Comparison of ENCODE assay signal across 26 cellular contexts in the genomic region with DNA sequence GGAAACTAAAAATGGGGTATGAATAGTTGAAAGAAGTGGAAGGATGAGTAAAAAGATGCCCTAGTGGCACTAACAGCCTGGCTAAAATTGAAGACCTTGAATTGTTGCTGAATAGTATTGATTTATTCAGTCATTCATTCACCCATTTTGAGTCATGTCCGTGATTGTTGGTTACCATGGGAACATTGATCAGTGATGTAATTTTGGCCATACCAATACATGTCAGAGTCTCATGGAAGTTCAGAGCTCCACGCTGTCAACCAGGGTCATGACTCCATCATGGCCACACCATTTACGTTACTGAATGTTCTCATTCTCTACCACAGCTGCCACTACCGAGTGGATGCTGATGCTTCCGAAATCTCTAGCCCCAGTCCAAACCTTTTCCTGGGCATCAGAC.
DNase-seq lines count a peak whose midpoint lies in the region; ATAC-seq, FAIRE-seq and TF ChIP-seq lines count a peak whose summit lies in the region.
"Had no signal": no experiment of that assay in that cellular context is flagged by ENCODE, and none has a peak within 500 bp of the region (broad histone marks: within the 10 kb centered on the region; RNA-seq: fewer than 3 reads in every experiment).

No MANE protein-coding gene starts in this region.

- WGBS in HepG2 (ENCODE audit: low lambda C conversion rate), result 75% methylated on average over 5 of the region's 5 CpGs

- H3K27me3 ChIP-seq in right atrium auricular region (no peaks in the 10 kb centered on the region), HepG2 (ENCODE audit: control insufficient read depth in 1 of 2, insufficient read depth in 2 of 2, low read length in 2 of 2) (no peaks in the 10 kb centered on the region)
- H3K27me3 ChIP-seq: BLaER1 treated with 17β-estradiol and CSF1 and Interleukin-3, amounts not matched to agents 10 nM and 100 nM had no signal

- no peak overlapping the region for H3K9ac ChIP-seq in HepG2 (ENCODE audit: insufficient read depth, low read depth, low read length)
- H3K9ac ChIP-seq: BLaER1 treated with 17β-estradiol and CSF1 and Interleukin-3, amounts not matched to agents 10 nM and 100 nM had no signal

- FAIRE-seq in HepG2 (lab: Jason Lieb, UNC), result no peak
- FAIRE-seq: D721Med, GM12878, GM12892, GM18507 had no signal

- TF ChIP-seq RAD21 in HepG2 (CRISPR knock-in tag; IDR thresholded peaks at IDR 0.05), result no peak

- H3K4me3 ChIP-seq in right atrium auricular region (no peak overlapping the region), HepG2 (replicated peaks in 1 of 3; ENCODE audit: insufficient read depth in 1 of 3, low read depth in 2 of 3, low read length in 3 of 3) (no peak overlapping the region)
- H3K4me3 ChIP-seq: A549; BLaER1 treated with 17β-estradiol and CSF1 and Interleukin-3, amounts not matched to agents 10 nM and 100 nM; GM12878 had no signal

- BruUV-seq in HepG2 (replicated peaks; lab: Mats Ljungman, UMichigan), result no TSS peak

- TF ChIP-seq POLR2A in HepG2 (IDR thresholded peaks at IDR 0.05; ENCODE audit: insufficient read depth in 1 of 2, low read depth in 2 of 2, low read length in 2 of 2), result no peak

- H4K20me1 ChIP-seq in HepG2 (ENCODE audit: insufficient read depth, low read length), result no peaks in the 10 kb centered on the region
- H4K20me1 ChIP-seq: BLaER1 treated with 17β-estradiol and CSF1 and Interleukin-3, amounts not matched to agents 10 nM and 100 nM had no signal

- no peak overlapping the region for H3K27ac ChIP-seq in right atrium auricular region
- no peak overlapping the region for H3K27ac ChIP-seq in HepG2 (ENCODE audit: extremely low read length, insufficient read depth, low read length)
- H3K27ac ChIP-seq: 22Rv1; BLaER1 treated with 17β-estradiol and CSF1 and Interleukin-3, amounts not matched to agents 10 nM and 100 nM; C4-2B had no signal

- no peaks in the 10 kb centered on the region for H3K4me1 ChIP-seq in right atrium auricular region
- peaks cover 31% of the 10 kb centered on the region for H3K4me1 ChIP-seq in HepG2 (ENCODE audit: insufficient read depth, low read length)
- H3K4me1 ChIP-seq: BLaER1 treated with 17β-estradiol and CSF1 and Interleukin-3, amounts not matched to agents 10 nM and 100 nM had no signal

- TF ChIP-seq EP300 in HepG2 (IDR thresholded peaks at IDR 0.05; ENCODE audit: low read depth in 2 of 2, low read length in 2 of 2) (no peak), HepG2 (CRISPR knock-in tag; IDR thresholded peaks at IDR 0.05; ENCODE audit: borderline replicate concordance) (no peak)

- TF ChIP-seq CTCF in right atrium auricular region (IDR thresholded peaks at IDR 0.05) (no peak), HepG2 (CRISPR knock-in tag; IDR thresholded peaks at IDR 0.05) (no peak)

- in situ Hi-C loops in HepG2 (cut with HindIII; ENCODE audit: extremely low pct_ligation_motif_present, low pct_unique_long_range_greater_than_20kb), result no loop called here

- DNase-seq in right atrium auricular region (ENCODE audit: low spot score) (peak; percentile 28), Right ventricle myocardium inferior (ENCODE audit: missing footprints) (no peak), HepG2 (ENCODE audit: low spot score) (no peak), mucosa of gallbladder (ENCODE audit: low spot score) (peak; percentile 44), left lobe of liver (ENCODE audit: low spot score) (no peak), DMS 273 (lab: John Stamatoyannopoulos, UW; ENCODE audit: unreplicated experiment) (no peak)
- DNase-seq: AML-193; Caco-2; Calu3; CD4-positive, alpha-beta T cell; CD8-positive, alpha-beta T cell; DMS 273 treated with DMSO at 0.1 percent for 48 hours; DMS153; DMS53; DMS79; DND-41; EL; GDM1 had no signal

- POLR2A ChIA-PET in HepG2 (lab: Yijun Ruan, JAX), result interaction anchor here (1.0 kb wide), 1 partner anchor 12 kb away, joined by 4 read pairs; no protein-coding TSS in a partner anchor

- intact Hi-C loops in Right ventricle myocardium inferior (cut with DNase I) (no loop called here), HepG2 (cut with micrococcal nuclease; ENCODE audit: unreplicated experiment) (no loop called here)

- ATAC-seq in Right ventricle myocardium inferior (no peak), HepG2 (no peak), left lobe of liver (no peak)
- ATAC-seq: A549; CD8-positive, alpha-beta T cell; GM12878 had no signal

- H3K9me3 ChIP-seq in right atrium auricular region (no peaks in the 10 kb centered on the region), HepG2 (ENCODE audit: low read length) (no peaks in the 10 kb centered on the region)

- no peaks in the 10 kb centered on the region for H3K79me2 ChIP-seq in HepG2 (ENCODE audit: insufficient read depth, low read length)

- H3K4me2 ChIP-seq in HepG2 (ENCODE audit: low read depth, low read length), result no peak overlapping the region
- H3K4me2 ChIP-seq: A549; BLaER1 treated with 17β-estradiol and CSF1 and Interleukin-3, amounts not matched to agents 10 nM and 100 nM had no signal

- no peaks in the 10 kb centered on the region for H3K36me3 ChIP-seq in right atrium auricular region
- no peaks in the 10 kb centered on the region for H3K36me3 ChIP-seq in HepG2 (replicated peaks in 1 of 2; ENCODE audit: control insufficient read depth in 1 of 2, insufficient read depth in 2 of 2, low read length in 2 of 2)
- H3K36me3 ChIP-seq: BLaER1 treated with 17β-estradiol and CSF1 and Interleukin-3, amounts not matched to agents 10 nM and 100 nM had no signal

- no peak overlapping the region for H2AFZ ChIP-seq in HepG2 (ENCODE audit: low read length)

- CTCF ChIA-PET in HepG2 (lab: Yijun Ruan, JAX; ENCODE audit: low intra/inter-chr PET ratio, low total read pairs), result no interaction called here

TF ChIP-seq in HepG2, 621 proteins besides CTCF, POLR2A, EP300 and RAD21:
- 0 out of 2 replicates have a peak, but pooled peaks have one; percentile 21 for TF ChIP-seq RFX3 (CRISPR knock-in tag; IDR thresholded peaks at IDR 0.05)
- TF ChIP-seq ZNF101 (CRISPR knock-in tag; IDR thresholded peaks at IDR 0.05; ENCODE audit: borderline replicate concordance, low read depth), result no peak
- peak; percentile 77; the same call in 1 of the 2 replicates for TF ChIP-seq KAT2B (IDR thresholded peaks at IDR 0.05; ENCODE audit: borderline replicate concordance, low read depth, low read length)
- peak; percentile 21; the same call in 1 of the 2 replicates for TF ChIP-seq RFX1 (IDR thresholded peaks at IDR 0.05)
- TF ChIP-seq, protein P1, sequence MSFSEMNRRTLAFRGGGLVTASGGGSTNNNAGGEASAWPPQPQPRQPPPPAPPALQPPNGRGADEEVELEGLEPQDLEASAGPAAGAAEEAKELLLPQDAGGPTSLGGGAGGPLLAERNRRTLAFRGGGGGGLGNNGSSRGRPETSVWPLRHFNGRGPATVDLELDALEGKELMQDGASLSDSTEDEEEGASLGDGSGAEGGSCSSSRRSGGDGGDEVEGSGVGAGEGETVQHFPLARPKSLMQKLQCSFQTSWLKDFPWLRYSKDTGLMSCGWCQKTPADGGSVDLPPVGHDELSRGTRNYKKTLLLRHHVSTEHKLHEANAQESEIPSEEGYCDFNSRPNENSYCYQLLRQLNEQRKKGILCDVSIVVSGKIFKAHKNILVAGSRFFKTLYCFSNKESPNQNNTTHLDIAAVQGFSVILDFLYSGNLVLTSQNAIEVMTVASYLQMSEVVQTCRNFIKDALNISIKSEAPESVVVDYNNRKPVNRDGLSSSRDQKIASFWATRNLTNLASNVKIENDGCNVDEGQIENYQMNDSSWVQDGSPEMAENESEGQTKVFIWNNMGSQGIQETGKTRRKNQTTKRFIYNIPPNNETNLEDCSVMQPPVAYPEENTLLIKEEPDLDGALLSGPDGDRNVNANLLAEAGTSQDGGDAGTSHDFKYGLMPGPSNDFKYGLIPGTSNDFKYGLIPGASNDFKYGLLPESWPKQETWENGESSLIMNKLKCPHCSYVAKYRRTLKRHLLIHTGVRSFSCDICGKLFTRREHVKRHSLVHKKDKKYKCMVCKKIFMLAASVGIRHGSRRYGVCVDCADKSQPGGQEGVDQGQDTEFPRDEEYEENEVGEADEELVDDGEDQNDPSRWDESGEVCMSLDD (CRISPR knock-in tag; IDR thresholded peaks at IDR 0.05; ENCODE audit: borderline replicate concordance), result no peak
- TF ChIP-seq STAT6 (CRISPR knock-in tag; IDR thresholded peaks at IDR 0.05; ENCODE audit: borderline replicate concordance), result no peak

Comparison
In these comparisons a context has a peak if more than half of its experiments do, and no peak if none do; other contexts are left out.
1. DNase-seq: peak in right atrium auricular region (single experiment) and mucosa of gallbladder (single experiment); none in Right ventricle myocardium inferior (single experiment), HepG2 (single experiment), left lobe of liver (single experiment) and DMS 273 (single experiment).